Comparison of ENCODE assay signal across 8 cellular contexts in genomic region chr10:44386546-44387052, GRCh38.
A peak's percentile ranks its signal among the peaks of the same experiment; 100 is the strongest.
DNase-seq lines count a peak whose midpoint lies in the region; ATAC-seq, FAIRE-seq and TF ChIP-seq lines count a peak whose summit lies in the region.

No MANE protein-coding gene starts in this region.

- no peak for ATAC-seq in GM19452 (IDR thresholded peaks at IDR 0.05; ENCODE audit: unreplicated experiment)

- H3K27ac ChIP-seq in RWPE1: no peak overlapping the region

- CTCF ChIA-PET in RWPE1 (lab: Yijun Ruan, JAX): interaction anchor here (0.6 to 1.0 kb wide), 8 partner anchors 10 to 1894 kb away, joined by 3 to 5 read pairs (median 4); no protein-coding TSS in a partner anchor

- TF ChIP-seq CTCF in RWPE1 (conservative IDR thresholded peaks at IDR 0.05; ENCODE audit: low read depth) (peak; percentile 73), cardiac fibroblast (IDR thresholded peaks at IDR 0.05; ENCODE audit: low read depth, low read length) (peak; percentile 71)

- no peak for TF ChIP-seq POLR2A in H54 (IDR thresholded peaks at IDR 0.05; ENCODE audit: low read depth, low read length)

- H3K4me3 ChIP-seq in cardiac fibroblast (replicated peaks in 1 of 2; ENCODE audit: low read depth in 2 of 2, low read length in 2 of 2): peak overlapping the region in 1 of 2 donors; percentile 26

- DNase-seq in NCI-H510A treated with DMSO at 0.1 percent for 48 hours (lab: John Stamatoyannopoulos, UW) (peak; percentile 4), NCI-H510A (lab: John Stamatoyannopoulos, UW) (no peak), H54 (ENCODE audit: insufficient read length, low spot score) (peak; percentile 88), RWPE1 (ENCODE audit: low spot score) (peak; percentile 46), cardiac fibroblast (ENCODE audit: low read depth in 2 of 2) (peak; percentile 68 to 84), kidney glomerular epithelial cell (lab: John Stamatoyannopoulos, UW) (peak; percentile 36)
- peak; percentile 12 to 25 for DNase-seq in stimulated activated CD8-positive, alpha-beta memory T cell treated with anti-CD3 and anti-CD28 coated beads, Interleukin-2, amount 100 ng/mL, for 48 hours (ENCODE audit: low read depth in 2 of 2)

- no peak for FAIRE-seq in H54 (lab: Jason Lieb, UNC)

- POLR2A ChIA-PET in RWPE1 (lab: Yijun Ruan, JAX; ENCODE audit: low non-redundant PET): no interaction called here
